In the genomic region with DNA sequence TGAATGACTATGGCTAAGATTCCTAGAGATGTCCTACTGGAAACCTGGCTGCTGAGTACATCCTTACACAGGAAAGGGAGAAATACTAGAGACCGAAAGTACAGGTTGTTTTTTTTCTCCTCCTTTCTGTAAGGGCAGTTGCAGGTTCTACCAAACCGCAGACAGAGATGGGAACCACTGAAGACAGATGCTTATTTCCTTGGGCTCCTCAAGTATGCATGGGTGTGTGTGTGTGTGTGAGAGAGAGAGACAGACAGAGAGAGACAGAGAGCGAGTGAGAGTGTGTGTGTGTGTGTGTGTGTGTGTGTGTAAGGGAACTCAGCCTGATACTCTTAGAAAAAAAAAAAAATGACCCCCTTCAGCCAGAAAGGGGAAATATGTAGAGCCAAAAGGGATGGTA, we compare ENCODE assay signal across 24 cellular contexts. TPM values are rescaled to one million over a fixed set of nuclear protein-coding genes. Genes with fewer than 3 reads are reported as not detected.
DNase-seq lines count a peak whose midpoint lies in the region; ATAC-seq, FAIRE-seq and TF ChIP-seq lines count a peak whose summit lies in the region.
"Had no signal": no experiment of that assay in that cellular context is flagged by ENCODE, and none has a peak within 500 bp of the region (broad histone marks: within the 10 kb centered on the region; RNA-seq: fewer than 3 reads in every experiment).

No MANE protein-coding gene starts in this region.

- H3K27me3 Mint-ChIP-seq in stimulated activated naive CD8-positive, alpha-beta T cell treated with anti-CD3 and anti-CD28 coated beads, Interleukin-15, Interleukin-2, amounts not matched to agents 100 ng/mL and 50 ng/mL, for 24 hours: no peaks in the 10 kb centered on the region
- H3K27me3 Mint-ChIP-seq in astrocyte (ENCODE audit: low read depth, unreplicated experiment): no peaks in the 10 kb centered on the region
- H3K27me3 Mint-ChIP-seq in nephron progenitor cell (ENCODE audit: low read depth, poor library complexity): no peaks in the 10 kb centered on the region
- H3K27me3 Mint-ChIP-seq: CD8-positive, alpha-beta memory T cell had no signal

- no peak for DNase-seq in stimulated activated naive CD8-positive, alpha-beta T cell treated with anti-CD3 and anti-CD28 coated beads, Interleukin-15, Interleukin-2, amounts not matched to agents 100 U/mL and 50 U/mL, for 24 hours
- no peak for DNase-seq in astrocyte (ENCODE audit: low read depth)
- no peak for DNase-seq in nephron progenitor cell
- no peak for DNase-seq in urothelium cell line (ENCODE audit: low spot score)
- DNase-seq in NCI-H82 treated with DMSO at 0.1 percent for 48 hours (lab: John Stamatoyannopoulos, UW; ENCODE audit: unreplicated experiment): no peak
- DNase-seq: Calu3; CD8-positive, alpha-beta memory T cell; DMS153; GF-D8; Karpas-422; NCI-H1417; NCI-H1694 treated with DMSO at 0.1 percent for 48 hours; NCI-H2081 treated with DMSO at 0.1 percent for 48 hours; NCI-H2171 treated with DMSO at 0.1 percent for 48 hours; NCI-H446; NCI-H526; Right ventricle myocardium superior had no signal

- peaks cover 9% of the 10 kb centered on the region for H3K36me3 Mint-ChIP-seq in stimulated activated naive CD8-positive, alpha-beta T cell treated with anti-CD3 and anti-CD28 coated beads, Interleukin-15, Interleukin-2, amounts not matched to agents 100 ng/mL and 50 ng/mL, for 24 hours (ENCODE audit: low read depth)
- H3K36me3 Mint-ChIP-seq in astrocyte (ENCODE audit: low read depth, unreplicated experiment) (peaks cover 10% of the 10 kb centered on the region), nephron progenitor cell (ENCODE audit: low read depth) (peaks cover 56% of the 10 kb centered on the region)

- peaks cover 35% of the 10 kb centered on the region for H4K20me1 ChIP-seq in astrocyte (ENCODE audit: insufficient read depth, low read length)

- TF ChIP-seq CTCF in astrocyte (IDR thresholded peaks at IDR 0.05; ENCODE audit: insufficient read depth, low read depth, low read length) (no peak), nephron progenitor cell (IDR thresholded peaks at IDR 0.05) (no peak)

- H3K4me1 ChIP-seq in astrocyte (ENCODE audit: insufficient read depth, low read length): no peaks in the 10 kb centered on the region
- H3K4me1 ChIP-seq: HAP-1 had no signal

- H3K9me3 ChIP-seq in astrocyte (ENCODE audit: insufficient read depth, low read depth, low read length): no peaks in the 10 kb centered on the region
- H3K9me3 ChIP-seq: HAP-1 had no signal

- H2AFZ ChIP-seq in astrocyte (ENCODE audit: low read depth, low read length): no peak overlapping the region

- no peak for ATAC-seq in stimulated activated naive CD8-positive, alpha-beta T cell treated with anti-CD3 and anti-CD28 coated beads, Interleukin-15, Interleukin-2, amounts not matched to agents 100 U/mL and 50 U/mL, for 24 hours
- no peak for ATAC-seq in GM18505 (IDR thresholded peaks at IDR 0.05; ENCODE audit: unreplicated experiment)
- ATAC-seq in HG02973 (IDR thresholded peaks at IDR 0.05; ENCODE audit: unreplicated experiment): no peak

- peaks cover 7% of the 10 kb centered on the region for H3K36me3 ChIP-seq in astrocyte (ENCODE audit: insufficient read depth, low read length)

- H3K27ac Mint-ChIP-seq in stimulated activated naive CD8-positive, alpha-beta T cell treated with anti-CD3 and anti-CD28 coated beads, Interleukin-15, Interleukin-2, amounts not matched to agents 100 ng/mL and 50 ng/mL, for 24 hours: peak overlapping the region; percentile 24
- no peak overlapping the region for H3K27ac Mint-ChIP-seq in astrocyte (ENCODE audit: unreplicated experiment)
- H3K27ac Mint-ChIP-seq in nephron progenitor cell: peak overlapping the region; percentile 59

- H3K79me2 ChIP-seq in astrocyte (ENCODE audit: insufficient read depth, low read length): peaks cover 95% of the 10 kb centered on the region

- H3K4me3 ChIP-seq in astrocyte (ENCODE audit: insufficient read depth, low read depth, low read length): no peak overlapping the region
- H3K4me3 ChIP-seq: HAP-1 had no signal

- no peak overlapping the region for H3K27ac ChIP-seq in astrocyte (ENCODE audit: low read depth, low read length)
- H3K27ac ChIP-seq: C4-2B had no signal

- H3K9ac ChIP-seq in astrocyte (ENCODE audit: low read length): no peak overlapping the region

- no peaks in the 10 kb centered on the region for H3K27me3 ChIP-seq in astrocyte (ENCODE audit: insufficient read depth, low read length)

- H3K4me2 ChIP-seq in astrocyte (ENCODE audit: low read length): no peak overlapping the region

- H3K4me3 Mint-ChIP-seq in stimulated activated naive CD8-positive, alpha-beta T cell treated with anti-CD3 and anti-CD28 coated beads, Interleukin-15, Interleukin-2, amounts not matched to agents 100 ng/mL and 50 ng/mL, for 24 hours: no peak overlapping the region
- H3K4me3 Mint-ChIP-seq in astrocyte (ENCODE audit: unreplicated experiment) (no peak overlapping the region), nephron progenitor cell (no peak overlapping the region)
- H3K4me3 Mint-ChIP-seq: CD8-positive, alpha-beta memory T cell had no signal

- H3K4me1 Mint-ChIP-seq in stimulated activated naive CD8-positive, alpha-beta T cell treated with anti-CD3 and anti-CD28 coated beads, Interleukin-15, Interleukin-2, amounts not matched to agents 100 ng/mL and 50 ng/mL, for 24 hours (ENCODE audit: low read depth): no peaks in the 10 kb centered on the region
- H3K4me1 Mint-ChIP-seq in astrocyte (ENCODE audit: low read depth, unreplicated experiment) (no peaks in the 10 kb centered on the region), nephron progenitor cell (no peaks in the 10 kb centered on the region)

- no peak for TF ChIP-seq POLR2A in GM18505 (IDR thresholded peaks at IDR 0.05; ENCODE audit: borderline replicate concordance, extremely low read depth, insufficient read depth, insufficient read length)

- no peaks in the 10 kb centered on the region for H3K9me3 Mint-ChIP-seq in stimulated activated naive CD8-positive, alpha-beta T cell treated with anti-CD3 and anti-CD28 coated beads, Interleukin-15, Interleukin-2, amounts not matched to agents 100 ng/mL and 50 ng/mL, for 24 hours
- no peaks in the 10 kb centered on the region for H3K9me3 Mint-ChIP-seq in astrocyte (ENCODE audit: unreplicated experiment)
- H3K9me3 Mint-ChIP-seq in nephron progenitor cell: peaks cover 13% of the 10 kb centered on the region
- H3K9me3 Mint-ChIP-seq: CD8-positive, alpha-beta memory T cell had no signal

- FAIRE-seq in astrocyte (lab: Jason Lieb, UNC): peak; percentile 20
- peak; percentile 30 for FAIRE-seq in urothelium cell line (lab: Jason Lieb, UNC)
- FAIRE-seq: A204.1, HTR-8/SVneo had no signal

RNA-seq across cellular contexts. Expression of a gene that starts 42.5 kb away (rescaled TPM):
- total RNA-seq in astrocyte: 79.5 and 93.1 TPM in 2 replicates
